ENCODE assay signal across 6 cellular contexts in genomic region chr3:151808926-151809325, GRCh38. TPM values are rescaled to one million over a fixed set of nuclear protein-coding genes. Genes with fewer than 3 reads are reported as not detected.
"Had no signal": no experiment of that assay in that cellular context is flagged by ENCODE, and none has a peak within 500 bp of the region (broad histone marks: within the 10 kb centered on the region; RNA-seq: fewer than 3 reads in every experiment).

No MANE protein-coding gene starts in this region.

RNA-seq across cellular contexts. Expression of gene AADAC, which starts 5.0 kb away (rescaled TPM):
- total RNA-seq: dermis blood vessel endothelial cell; dorsolateral prefrontal cortex; kidney epithelial cell; mesothelial cell of epicardium; myocyte; naive thymus-derived CD8-positive, alpha-beta T cell had no signal
- polyA plus RNA-seq: naive thymus-derived CD8-positive, alpha-beta T cell had no signal
